ENCODE assay signal across 9 cellular contexts in the genomic region with DNA sequence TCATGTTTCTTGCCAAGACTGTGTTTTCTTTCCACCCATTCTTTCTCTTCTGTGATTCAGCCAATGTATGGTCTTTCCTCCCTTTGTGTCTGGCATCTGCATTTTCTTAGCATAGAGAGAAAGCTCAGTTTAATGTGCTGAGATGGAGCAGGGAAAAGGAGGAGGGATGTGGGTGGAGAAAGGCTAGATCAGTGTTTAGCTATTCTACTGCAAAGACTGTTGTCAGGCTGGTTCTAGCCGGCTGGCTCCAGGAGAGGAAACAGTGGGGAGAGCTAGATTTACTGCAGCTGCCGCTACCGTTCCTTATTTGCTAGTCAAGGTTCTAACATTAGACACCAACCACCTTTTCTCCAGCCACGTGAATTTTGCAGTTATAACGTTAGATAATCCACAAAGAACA. TPM values are rescaled to one million over a fixed set of nuclear protein-coding genes. Genes with fewer than 3 reads are reported as not detected.
DNase-seq lines count a peak whose midpoint lies in the region; ATAC-seq, FAIRE-seq and TF ChIP-seq lines count a peak whose summit lies in the region.
"Had no signal": no experiment of that assay in that cellular context is flagged by ENCODE, and none has a peak within 500 bp of the region (broad histone marks: within the 10 kb centered on the region; RNA-seq: fewer than 3 reads in every experiment).

No MANE protein-coding gene starts in this region.

- no peaks in the 10 kb centered on the region for H3K9me2 ChIP-seq in MM.1S (replicated peaks; ENCODE audit: insufficient read depth, low read length)

- POLR2A ChIA-PET in HEK293 (lab: Yijun Ruan, JAX): interaction anchor here (0.8 kb wide), 1 partner anchor 222 kb away, joined by 3 read pairs; no protein-coding TSS in a partner anchor

- 2 to 6% methylated on average over 5 of the region's 5 CpGs for WGBS in pancreas, 2 donors

- H3K4me2 ChIP-seq in MM.1S (ENCODE audit: low read depth, low read length): no peak overlapping the region

- H3K36me3 ChIP-seq in HEK293 (ENCODE audit: control insufficient read depth in 2 of 2, insufficient read depth in 1 of 2, low read length in 2 of 2): no peaks in the 10 kb centered on the region
- H3K36me3 ChIP-seq in NT2/D1 (ENCODE audit: insufficient read depth, insufficient read length, low read length): no peaks in the 10 kb centered on the region
- no peaks in the 10 kb centered on the region for H3K36me3 ChIP-seq in pancreas
- no peaks in the 10 kb centered on the region for H3K36me3 ChIP-seq in MM.1S (replicated peaks; ENCODE audit: insufficient read depth, low read length)

- intact Hi-C loops in pancreas (cut with DNase I): no loop called here

- H3K79me2 ChIP-seq in MM.1S (ENCODE audit: low read length): no peaks in the 10 kb centered on the region

- H3K9ac ChIP-seq in NT2/D1 (ENCODE audit: insufficient read length, low read depth) (peak overlapping the region; percentile 1), MM.1S (ENCODE audit: low read length) (no peak overlapping the region)

- H3K4me1 ChIP-seq in HEK293 (ENCODE audit: control insufficient read depth, insufficient read depth, low read length): peaks cover 13% of the 10 kb centered on the region
- H3K4me1 ChIP-seq in NT2/D1 (ENCODE audit: insufficient read depth, insufficient read length): peaks cover 9% of the 10 kb centered on the region
- no peaks in the 10 kb centered on the region for H3K4me1 ChIP-seq in pancreas
- H3K4me1 ChIP-seq in MM.1S (ENCODE audit: low read length): 0 out of 2 replicates have a peak, but pooled peaks cover 4% of the 10 kb centered on the region

- H3F3A ChIP-seq in MM.1S (ENCODE audit: insufficient read depth, low read length): peaks cover 10% of the 10 kb centered on the region; the same call in 1 of the 2 replicates

- H3K27ac ChIP-seq in HEK293 (ENCODE audit: extremely low read depth, low read depth, low read length) (peak overlapping the region; percentile 2), pancreas (no peak overlapping the region), MM.1S (ENCODE audit: low read length) (no peak overlapping the region)
- H3K27ac ChIP-seq: HL-60 had no signal

- TF ChIP-seq CTCF in HEK293 (tag by site-specific recombination; IDR thresholded peaks at IDR 0.05) (no peak), fibroblast of villous mesenchyme (IDR thresholded peaks at IDR 0.05; ENCODE audit: insufficient read depth, low read depth, low read length) (no peak), pancreas (IDR thresholded peaks at IDR 0.05) (no peak), MM.1S (IDR thresholded peaks at IDR 0.05; ENCODE audit: low read length) (no peak)

- H3K9me3 ChIP-seq in HEK293 (ENCODE audit: control insufficient read depth, insufficient read depth, low read depth, low read length) (no peaks in the 10 kb centered on the region), NT2/D1 (ENCODE audit: insufficient read depth, low read length) (no peaks in the 10 kb centered on the region), pancreas (no peaks in the 10 kb centered on the region), MM.1S (replicated peaks; ENCODE audit: insufficient read depth, low read length) (no peaks in the 10 kb centered on the region)

- ATAC-seq in pancreas (peak in 3 of 4 donors; percentile 53 to 76 (median 53)), HG03439 (IDR thresholded peaks at IDR 0.05; ENCODE audit: unreplicated experiment) (no peak)

- H2AFZ ChIP-seq in MM.1S (ENCODE audit: low read length): no peak overlapping the region

- FAIRE-seq in pancreas (lab: Jason Lieb, UNC): no peak

- H3K27me3 ChIP-seq in NT2/D1 (ENCODE audit: insufficient read depth, insufficient read length) (no peaks in the 10 kb centered on the region), pancreas (no peaks in the 10 kb centered on the region), MM.1S (replicated peaks; ENCODE audit: insufficient read depth, low read length) (peaks cover 18% of the 10 kb centered on the region)

- DNase-seq in NT2/D1 (ENCODE audit: low read depth, low spot score) (peak; percentile 98), fibroblast of villous mesenchyme (ENCODE audit: low read depth) (peak; percentile 33), pancreas (peak in 1 of 6 donors; percentile 34), MM.1S (no peak), SW480 (ENCODE audit: low spot score) (no peak), EL (no peak)

- CTCF ChIA-PET in HEK293 (lab: Yijun Ruan, JAX): interaction anchor here (0.9 kb wide), 2 partner anchors 11 to 148 kb away, joined by 4 to 5 read pairs; no protein-coding TSS in a partner anchor

- no peaks in the 10 kb centered on the region for H4K20me1 ChIP-seq in MM.1S (ENCODE audit: insufficient read depth, low read length)

- H3K4me3 ChIP-seq in HEK293 (ENCODE audit: low read depth, low read length) (no peak overlapping the region), NT2/D1 (ENCODE audit: insufficient read length, low read depth) (no peak overlapping the region), fibroblast of villous mesenchyme (ENCODE audit: low read depth, low read length) (no peak overlapping the region), pancreas (no peak overlapping the region), MM.1S (ENCODE audit: low read length) (no peak overlapping the region)

TF ChIP-seq in HEK293, 187 proteins besides CTCF, POLR2A, EP300 and RAD21 (continues in another document):
- TF ChIP-seq ZNF211 (tag by site-specific recombination; IDR thresholded peaks at IDR 0.05; ENCODE audit: low read depth) (no peak), ZNF423 (tag by site-specific recombination; IDR thresholded peaks at IDR 0.05) (no peak), ZNF19 (tag by site-specific recombination; IDR thresholded peaks at IDR 0.05; ENCODE audit: low read depth) (no peak), ZSCAN30 (tag by site-specific recombination; IDR thresholded peaks at IDR 0.05) (0 out of 2 replicates have a peak, but pooled peaks have one; percentile 32), ZNF707 (tag by site-specific recombination; IDR thresholded peaks at IDR 0.05) (no peak), KLF8 (tag by site-specific recombination; IDR thresholded peaks at IDR 0.05) (no peak), REPIN1 (tag by site-specific recombination; IDR thresholded peaks at IDR 0.05; ENCODE audit: low read depth) (no peak), ZNF600 (tag by site-specific recombination; IDR thresholded peaks at IDR 0.05) (0 out of 2 replicates have a peak, but pooled peaks have one; percentile 15), ZFHX2 (tag by site-specific recombination; conservative IDR thresholded peaks at IDR 0.05) (peak; percentile 26), ZNF623 (tag by site-specific recombination; IDR thresholded peaks at IDR 0.05) (no peak), BCL11B (tag by site-specific recombination; IDR thresholded peaks at IDR 0.05; ENCODE audit: low read depth) (no peak), ZNF843 (tag by site-specific recombination; IDR thresholded peaks at IDR 0.05) (no peak), ZNF571 (tag by site-specific recombination; IDR thresholded peaks at IDR 0.05) (no peak), ZBTB20 (tag by site-specific recombination; IDR thresholded peaks at IDR 0.05) (peak; percentile 90), ZBTB7A (tag by site-specific recombination; IDR thresholded peaks at IDR 0.05; ENCODE audit: low read depth) (no peak), WT1 (tag by site-specific recombination; IDR thresholded peaks at IDR 0.05) (no peak), OSR2 (tag by site-specific recombination; IDR thresholded peaks at IDR 0.05) (peak; percentile 63; the same call in 1 of the 2 replicates), ZSCAN16 (tag by site-specific recombination; IDR thresholded peaks at IDR 0.05) (no peak)
- TF ChIP-seq, protein P1, sequence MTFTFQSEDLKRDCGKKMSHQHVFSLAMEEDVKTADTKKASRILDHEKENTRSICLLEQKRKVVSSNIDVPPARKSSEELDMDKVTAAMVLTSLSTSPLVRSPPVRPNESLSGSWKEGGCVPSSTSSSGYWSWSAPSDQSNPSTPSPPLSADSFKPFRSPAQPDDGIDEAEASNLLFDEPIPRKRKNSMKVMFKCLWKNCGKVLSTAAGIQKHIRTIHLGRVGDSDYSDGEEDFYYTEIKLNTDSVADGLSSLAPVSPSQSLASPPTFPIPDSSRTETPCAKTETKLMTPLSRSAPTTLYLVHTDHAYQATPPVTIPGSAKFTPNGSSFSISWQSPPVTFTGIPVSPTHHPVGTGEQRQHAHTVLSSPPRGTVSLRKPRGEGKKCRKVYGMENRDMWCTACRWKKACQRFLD (tag by site-specific recombination; IDR thresholded peaks at IDR 0.05): no peak

RNA-seq across cellular contexts. Expression of a gene that starts 5.2 kb away (rescaled TPM):
- total RNA-seq in fibroblast of villous mesenchyme: 15.1 TPM in 2 replicates
- 10 to 100 TPM in 1 of 6 donors, 1 to 10 TPM in 5; 5.1 to 12.4 (median 8.4) TPM for total RNA-seq in pancreas
- 10 to 100 TPM; 32.9 to 46.2 TPM for polyA plus RNA-seq in pancreas

RNA-seq across cellular contexts. Expression of a gene that starts 29.9 kb away (rescaled TPM):
- total RNA-seq in fibroblast of villous mesenchyme (0.86 and 4.8 TPM in 2 replicates), pancreas (10 to 100 TPM in 3 of 6 donors, 1 to 10 TPM in 1, under 1 TPM in 2; 0.19 to 14.7 (median 6.4) TPM)
- 1 to 10 TPM; 3.5 to 5.7 TPM for polyA plus RNA-seq in pancreas

Comparison
In these comparisons a context has a peak if more than half of its experiments do, and no peak if none do; other contexts are left out.
1. DNase-seq: peak in NT2/D1 (single experiment) and fibroblast of villous mesenchyme (single experiment); none in MM.1S (single experiment), SW480 (single experiment) and EL (single experiment).